Comparison of ENCODE assay signal across 2 cellular contexts in genomic region chr16:88809676-88810165, GRCh38.
TF ChIP-seq lines count a peak whose summit lies in the region.

No MANE protein-coding gene starts in this region.

TF ChIP-seq in SK-N-SH, 30 proteins besides CTCF, POLR2A, EP300 and RAD21 (continued from another document):
- TF ChIP-seq POLR2AphosphoS5 (IDR thresholded peaks at IDR 0.05; ENCODE audit: low read depth, low read length): no peak

TF ChIP-seq in SK-N-SH treated with all-trans-retinoic acid at 6 μM for 48 hours, 23 proteins besides CTCF, POLR2A, EP300 and RAD21 (continued from another document):
- TF ChIP-seq GLIS3 (CRISPR knock-in tag; IDR thresholded peaks at IDR 0.05) (no peak), TSHZ2 (CRISPR knock-in tag; IDR thresholded peaks at IDR 0.05) (no peak), ZC3H10 (CRISPR knock-in tag; IDR thresholded peaks at IDR 0.05) (no peak), CSDC2 (CRISPR knock-in tag; IDR thresholded peaks at IDR 0.05) (no peak), ARNTL (CRISPR knock-in tag; IDR thresholded peaks at IDR 0.05; ENCODE audit: borderline replicate concordance, low read depth) (no peak), ISL1 (CRISPR knock-in tag; IDR thresholded peaks at IDR 0.05) (no peak), PPARA (CRISPR knock-in tag; IDR thresholded peaks at IDR 0.05; ENCODE audit: borderline replicate concordance) (no peak), OSR1 (CRISPR knock-in tag; IDR thresholded peaks at IDR 0.05) (no peak), SNAI2 (CRISPR knock-in tag; IDR thresholded peaks at IDR 0.05) (no peak), BACH2 (CRISPR knock-in tag; IDR thresholded peaks at IDR 0.05; ENCODE audit: borderline replicate concordance) (no peak), ZNF565 (CRISPR knock-in tag; conservative IDR thresholded peaks at IDR 0.05; ENCODE audit: low read depth) (no peak), PATZ1 (CRISPR knock-in tag; IDR thresholded peaks at IDR 0.05; ENCODE audit: borderline replicate concordance) (no peak), TCF4 (CRISPR knock-in tag; IDR thresholded peaks at IDR 0.05; ENCODE audit: borderline replicate concordance) (no peak), CSRNP3 (CRISPR knock-in tag; IDR thresholded peaks at IDR 0.05) (no peak), ZFP3 (CRISPR knock-in tag; IDR thresholded peaks at IDR 0.05) (no peak)
